ENCODE assay signal across 9 cellular contexts in the genomic region with DNA sequence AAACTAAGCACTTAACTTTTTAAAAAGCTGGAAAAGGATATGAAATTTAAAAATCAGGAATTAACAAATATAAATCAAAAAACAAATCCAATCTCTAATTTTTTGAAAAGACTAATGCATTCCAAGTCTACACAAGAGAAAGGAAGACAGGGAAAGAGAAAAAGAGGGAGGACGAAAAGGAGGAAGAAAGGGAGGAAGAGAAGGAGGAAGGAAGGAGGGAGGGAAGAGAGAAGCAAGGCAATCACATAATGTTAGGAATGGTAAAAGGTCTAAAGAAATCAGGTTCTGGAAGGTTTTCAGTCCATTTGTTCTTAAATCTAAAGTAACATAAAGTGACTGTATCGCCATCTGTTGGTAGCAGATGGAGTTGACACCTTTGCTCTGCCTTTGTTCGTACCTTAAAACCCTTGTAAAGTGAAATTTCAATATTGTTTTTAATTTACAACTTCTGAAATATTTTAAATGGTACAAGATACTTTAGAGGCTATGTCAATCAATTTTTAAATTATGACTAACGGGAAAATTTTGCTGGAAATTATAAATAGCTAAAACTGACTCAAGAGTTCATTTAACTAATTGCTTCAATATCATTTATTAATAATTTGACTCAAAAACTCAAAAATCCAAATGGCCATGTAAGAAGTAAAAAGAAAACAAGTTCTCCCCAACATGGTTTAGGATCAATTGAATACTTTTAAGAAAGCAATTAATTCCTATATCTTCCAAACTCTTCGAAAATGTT. TPM values are rescaled to one million over a fixed set of nuclear protein-coding genes. Genes with fewer than 3 reads are reported as not detected.
DNase-seq lines count a peak whose midpoint lies in the region; ATAC-seq and TF ChIP-seq lines count a peak whose summit lies in the region.
"Had no signal": no experiment of that assay in that cellular context is flagged by ENCODE, and none has a peak within 500 bp of the region (broad histone marks: within the 10 kb centered on the region; RNA-seq: fewer than 3 reads in every experiment).

No MANE protein-coding gene starts in this region.

- H3K4me3 Mint-ChIP-seq in activated T-cell treated with anti-CD3 and anti-CD28 coated beads, Interleukin-2, amount 50 U/mL, for 24 hours: no peak overlapping the region
- H3K4me3 Mint-ChIP-seq in progenitor cell of endocrine pancreas (ENCODE audit: low read depth): no peak overlapping the region
- H3K4me3 Mint-ChIP-seq: central memory CD8-positive, alpha-beta T cell had no signal

- DNase-seq in activated T-cell treated with anti-CD3 and anti-CD28 coated beads for 24 hours (ENCODE audit: low read depth) (peak; percentile 25), KBM-7 (peak; percentile 57), SW480 (ENCODE audit: low spot score) (peak; percentile 46), epithelial cell of proximal tubule (ENCODE audit: low read depth) (peak; percentile 32), progenitor cell of endocrine pancreas (ENCODE audit: low spot score, unreplicated experiment) (no peak), T-helper 9 cell (no peak)
- DNase-seq in activated T-cell treated with anti-CD3 and anti-CD28 coated beads, Interleukin-2, amount 50 U/mL, for 24 hours: no peak

- peaks cover 1% of the 10 kb centered on the region for H3K4me1 Mint-ChIP-seq in activated T-cell treated with anti-CD3 and anti-CD28 coated beads, Interleukin-2, amount 50 U/mL, for 24 hours (ENCODE audit: low read depth)
- H3K4me1 Mint-ChIP-seq in progenitor cell of endocrine pancreas (ENCODE audit: low read depth): no peaks in the 10 kb centered on the region
- H3K4me1 Mint-ChIP-seq: central memory CD8-positive, alpha-beta T cell had no signal

- ATAC-seq in GM21526 (IDR thresholded peaks at IDR 0.05; ENCODE audit: low FRiP score, unreplicated experiment): no peak

- H3K36me3 Mint-ChIP-seq in activated T-cell treated with anti-CD3 and anti-CD28 coated beads, Interleukin-2, amount 50 U/mL, for 24 hours (ENCODE audit: low read depth): no peaks in the 10 kb centered on the region
- no peaks in the 10 kb centered on the region for H3K36me3 Mint-ChIP-seq in progenitor cell of endocrine pancreas (ENCODE audit: insufficient read depth)

- H3K27me3 Mint-ChIP-seq in activated T-cell treated with anti-CD3 and anti-CD28 coated beads, Interleukin-2, amount 50 U/mL, for 24 hours: peaks cover 11% of the 10 kb centered on the region
- peaks cover 6% of the 10 kb centered on the region for H3K27me3 Mint-ChIP-seq in progenitor cell of endocrine pancreas

- H3K27ac Mint-ChIP-seq in activated T-cell treated with anti-CD3 and anti-CD28 coated beads, Interleukin-2, amount 50 U/mL, for 24 hours: no peak overlapping the region
- H3K27ac Mint-ChIP-seq in progenitor cell of endocrine pancreas: no peak overlapping the region

- no peaks in the 10 kb centered on the region for H3K9me3 Mint-ChIP-seq in activated T-cell treated with anti-CD3 and anti-CD28 coated beads, Interleukin-2, amount 50 U/mL, for 24 hours
- no peaks in the 10 kb centered on the region for H3K9me3 Mint-ChIP-seq in progenitor cell of endocrine pancreas (ENCODE audit: low read depth)
- H3K9me3 Mint-ChIP-seq: central memory CD8-positive, alpha-beta T cell had no signal

- in situ Hi-C loops in KBM-7 (cut with MboI; ENCODE audit: low pct_unique_long_range_greater_than_20kb, low sequenced_read_pairs): loop anchor here (25.0 kb wide), 1 partner anchor 287 kb away; a partner anchor contains a TSS

- TF ChIP-seq CTCF in epithelial cell of proximal tubule (conservative IDR thresholded peaks at IDR 0.05; ENCODE audit: low read depth, low read length): peak; percentile 80
- TF ChIP-seq CTCF in progenitor cell of endocrine pancreas (IDR thresholded peaks at IDR 0.05; ENCODE audit: unreplicated experiment): peak; percentile 82

- H3K4me3 ChIP-seq in epithelial cell of proximal tubule (ENCODE audit: low read depth, low read length): no peak overlapping the region

RNA-seq across cellular contexts. Expression of a gene that starts 20.4 kb away (rescaled TPM):
- total RNA-seq in epithelial cell of proximal tubule (5.4 and 8.0 TPM in 2 replicates), progenitor cell of endocrine pancreas (17.0 and 19.9 TPM in 2 replicates)

Comparison
In these comparisons a context has a peak if more than half of its experiments do, and no peak if none do; other contexts are left out.
1. DNase-seq: peak in activated T-cell treated with anti-CD3 and anti-CD28 coated beads for 24 hours (single experiment), KBM-7 (single experiment), SW480 (single experiment) and epithelial cell of proximal tubule (single experiment); none in activated T-cell treated with anti-CD3 and anti-CD28 coated beads, Interleukin-2, amount 50 U/mL, for 24 hours (single experiment), progenitor cell of endocrine pancreas (single experiment) and T-helper 9 cell (single experiment).